In genomic region chr12:50246159-50246865, GRCh38 we compare ENCODE assay signal across 12 cellular contexts. TPM values are rescaled to one million over a fixed set of nuclear protein-coding genes. Genes with fewer than 3 reads are reported as not detected.
DNase-seq lines count a peak whose midpoint lies in the region; ATAC-seq, FAIRE-seq and TF ChIP-seq lines count a peak whose summit lies in the region.
"Had no signal": no experiment of that assay in that cellular context is flagged by ENCODE, and none has a peak within 500 bp of the region (broad histone marks: within the 10 kb centered on the region; RNA-seq: fewer than 3 reads in every experiment).

No MANE protein-coding gene starts in this region.

- H3K4me1 ChIP-seq in foreskin keratinocyte, result peaks cover 38% of the 10 kb centered on the region
- peaks cover 13 to 51% (median 26%) of the 10 kb centered on the region in 3 donors for H3K4me1 ChIP-seq in pancreas

- 84 to 87% methylated on average over 7 to 8 of the region's 8 CpGs for WGBS in pancreas, 2 donors

- H3K4me1 Mint-ChIP-seq in T-helper 2 cell treated with Interferon-gamma antibody and Interleukin-4, amounts not matched to agents 5 μg/mL and 100 μg/mL, for 36 hours (ENCODE audit: low read depth), result peaks cover 56% of the 10 kb centered on the region
- H3K4me1 Mint-ChIP-seq in stimulated activated naive B cell treated with anti-CD40 and anti-IgM and Interleukin-4, amounts not matched to agents 10 μg/mL and 1 μg/mL and 100 μg/mL, for 72 hours, result peaks cover 24 to 34% of the 10 kb centered on the region in 2 donors

- no peaks in the 10 kb centered on the region for H3K9me3 Mint-ChIP-seq in T-helper 2 cell treated with Interferon-gamma antibody and Interleukin-4, amounts not matched to agents 5 μg/mL and 100 μg/mL, for 36 hours
- no peaks in the 10 kb centered on the region for H3K9me3 Mint-ChIP-seq in stimulated activated naive B cell treated with anti-CD40 and anti-IgM and Interleukin-4, amounts not matched to agents 10 μg/mL and 1 μg/mL and 100 μg/mL, for 72 hours
- H3K9me3 Mint-ChIP-seq: effector memory CD8-positive, alpha-beta T cell; stimulated activated naive CD8-positive, alpha-beta T cell treated with anti-CD3 and anti-CD28 coated beads, Interleukin-15, amount 100 ng/mL, for 72 hours had no signal

- TF ChIP-seq CTCF in foreskin keratinocyte (conservative IDR thresholded peaks at IDR 0.05) (no peak), pancreas (IDR thresholded peaks at IDR 0.05) (no peak)

- ATAC-seq in foreskin keratinocyte (no peak), pancreas (no peak)
- ATAC-seq in stimulated activated naive B cell treated with anti-CD40 and anti-IgM and Interleukin-4, amounts not matched to agents 10 μg/mL and 1 μg/mL and 100 μg/mL, for 72 hours (replicated peaks), result peak; percentile 33 to 61

- H3K4me3 Mint-ChIP-seq in T-helper 2 cell treated with Interferon-gamma antibody and Interleukin-4, amounts not matched to agents 5 μg/mL and 100 μg/mL, for 36 hours, result peak overlapping the region; percentile 47
- peak overlapping the region in 1 of 2 donors; percentile 0 for H3K4me3 Mint-ChIP-seq in stimulated activated naive B cell treated with anti-CD40 and anti-IgM and Interleukin-4, amounts not matched to agents 10 μg/mL and 1 μg/mL and 100 μg/mL, for 72 hours
- H3K4me3 Mint-ChIP-seq: effector memory CD8-positive, alpha-beta T cell had no signal

- peak overlapping the region; percentile 97 for H3K27ac ChIP-seq in foreskin keratinocyte
- H3K27ac ChIP-seq in pancreas, result peak overlapping the region in 2 of 4 donors; percentile 40 to 79

- H3K27ac Mint-ChIP-seq in T-helper 2 cell treated with Interferon-gamma antibody and Interleukin-4, amounts not matched to agents 5 μg/mL and 100 μg/mL, for 36 hours, result peak overlapping the region; percentile 97
- peak overlapping the region; percentile 6 for H3K27ac Mint-ChIP-seq in stimulated activated naive B cell treated with anti-CD40 and anti-IgM and Interleukin-4, amounts not matched to agents 10 μg/mL and 1 μg/mL and 100 μg/mL, for 72 hours

- H3K9me3 ChIP-seq in pancreas, result no peaks in the 10 kb centered on the region

- intact Hi-C loops in pancreas (cut with DNase I), result no loop called here

- H3K36me3 ChIP-seq in pancreas, result no peaks in the 10 kb centered on the region

- H3K27me3 ChIP-seq in foreskin keratinocyte, result no peaks in the 10 kb centered on the region
- H3K27me3 ChIP-seq in pancreas, result no peaks in the 10 kb centered on the region

- DNase-seq in NCI-H1694 treated with DMSO at 0.1 percent for 48 hours (lab: John Stamatoyannopoulos, UW), result peak; percentile 15
- no peak for DNase-seq in NCI-H1694 (lab: John Stamatoyannopoulos, UW)
- DNase-seq in T-helper 2 cell treated with Interferon-gamma antibody and Interleukin-4, amounts not matched to agents 5 μg/mL and 100 μg/mL, for 36 hours (ENCODE audit: low spot score), result no peak
- DNase-seq in foreskin keratinocyte, result no peak
- DNase-seq in stimulated activated naive B cell treated with anti-CD40 and anti-IgM and Interleukin-4, amounts not matched to agents 10 μg/mL and 1 μg/mL and 100 μg/mL, for 72 hours, result no peak
- DNase-seq in pancreas, result no peak
- DNase-seq in GM03348 (ENCODE audit: low spot score), result no peak
- DNase-seq in kidney glomerular epithelial cell (lab: John Stamatoyannopoulos, UW), result no peak
- DNase-seq: activated T-cell treated with anti-CD3 and anti-CD28 coated beads for 4 hours; effector memory CD8-positive, alpha-beta T cell; GF-D8 had no signal

- H3K36me3 Mint-ChIP-seq in T-helper 2 cell treated with Interferon-gamma antibody and Interleukin-4, amounts not matched to agents 5 μg/mL and 100 μg/mL, for 36 hours (ENCODE audit: low read depth), result peaks cover 15% of the 10 kb centered on the region
- peaks cover 1 to 13% of the 10 kb centered on the region in 2 donors for H3K36me3 Mint-ChIP-seq in stimulated activated naive B cell treated with anti-CD40 and anti-IgM and Interleukin-4, amounts not matched to agents 10 μg/mL and 1 μg/mL and 100 μg/mL, for 72 hours

- no peak for FAIRE-seq in pancreas (lab: Jason Lieb, UNC)

- no peak overlapping the region for H3K4me3 ChIP-seq in pancreas

- H3K27me3 Mint-ChIP-seq in T-helper 2 cell treated with Interferon-gamma antibody and Interleukin-4, amounts not matched to agents 5 μg/mL and 100 μg/mL, for 36 hours (ENCODE audit: low read depth), result no peaks in the 10 kb centered on the region
- peaks cover 0 to 5% of the 10 kb centered on the region in 2 donors for H3K27me3 Mint-ChIP-seq in stimulated activated naive B cell treated with anti-CD40 and anti-IgM and Interleukin-4, amounts not matched to agents 10 μg/mL and 1 μg/mL and 100 μg/mL, for 72 hours
- H3K27me3 Mint-ChIP-seq: stimulated activated naive CD8-positive, alpha-beta T cell treated with anti-CD3 and anti-CD28 coated beads, Interleukin-15, amount 100 ng/mL, for 72 hours had no signal

RNA-seq across cellular contexts. Expression of gene LIMA1, which starts 37.0 kb away (rescaled TPM):
- total RNA-seq in foreskin keratinocyte, result 512 and 582 TPM in 2 replicates
- 244 and 245 TPM in 2 replicates for polyA plus RNA-seq in foreskin keratinocyte
- total RNA-seq in pancreas, result 10 to 100 TPM; 17.6 to 50.3 (median 27.2) TPM
- 10 to 100 TPM; 19.8 to 24.1 TPM for polyA plus RNA-seq in pancreas

Comparison
In these comparisons a context has a peak if more than half of its experiments do, and no peak if none do; other contexts are left out.
1. ATAC-seq: peak in stimulated activated naive B cell treated with anti-CD40 and anti-IgM and Interleukin-4, amounts not matched to agents 10 μg/mL and 1 μg/mL and 100 μg/mL, for 72 hours (2 of 2); none in foreskin keratinocyte (single experiment) and pancreas (0 of 4).